ENCODE assay signal across 28 cellular contexts in the genomic region with DNA sequence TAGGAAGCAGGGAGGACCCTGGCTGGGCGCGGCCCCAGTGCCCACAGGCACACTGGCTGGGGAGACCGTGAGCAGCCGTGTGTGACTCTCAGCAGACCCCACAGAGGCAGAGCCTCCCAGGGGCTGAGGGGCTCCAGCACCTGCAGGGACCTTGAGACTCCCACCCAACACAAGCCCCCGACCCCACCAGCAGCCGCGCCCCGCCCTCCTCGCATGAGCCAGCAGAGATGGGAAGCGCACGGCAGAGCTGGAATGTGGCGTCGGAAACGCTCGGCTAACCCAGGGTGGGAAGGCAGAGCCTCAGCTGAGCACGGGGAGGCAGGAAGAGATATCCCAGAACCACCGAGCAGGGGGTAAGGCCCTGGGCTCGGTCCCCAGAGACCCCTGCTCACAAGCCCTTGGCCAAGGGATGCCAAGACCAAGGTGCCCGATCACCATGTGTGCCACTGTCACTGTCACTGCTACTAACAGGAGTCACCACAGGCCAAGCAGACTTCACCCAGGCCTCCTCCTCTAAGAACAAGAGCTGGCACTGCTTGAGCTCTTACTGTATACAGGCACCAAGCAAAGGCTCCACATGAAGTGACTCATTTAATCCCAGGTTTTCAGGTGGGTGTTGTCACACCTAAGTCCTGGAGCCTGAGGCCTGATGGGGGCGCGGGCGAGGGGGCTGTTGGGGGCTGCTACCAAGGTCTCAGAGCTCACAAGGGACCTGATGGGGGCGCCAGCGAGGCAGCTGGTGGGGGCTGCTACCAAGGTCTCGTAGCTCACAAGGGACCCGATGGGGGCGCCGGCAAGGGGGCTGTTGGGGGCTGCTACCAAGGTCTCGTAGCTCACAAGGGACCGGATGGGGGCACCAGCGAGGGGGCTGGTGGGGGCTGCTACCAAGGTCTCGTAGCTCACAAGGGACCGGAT. TPM values are rescaled to one million over a fixed set of nuclear protein-coding genes. Genes with fewer than 3 reads are reported as not detected.
A peak's percentile ranks its signal among the peaks of the same experiment; 100 is the strongest.
DNase-seq lines count a peak whose midpoint lies in the region; ATAC-seq and TF ChIP-seq lines count a peak whose summit lies in the region.
"Had no signal": no experiment of that assay in that cellular context is flagged by ENCODE, and none has a peak within 500 bp of the region (broad histone marks: within the 10 kb centered on the region; RNA-seq: fewer than 3 reads in every experiment).

No MANE protein-coding gene starts in this region.

- DNase-seq in DMS 273 (lab: John Stamatoyannopoulos, UW; ENCODE audit: unreplicated experiment) (peak; percentile 27), DMS 273 treated with DMSO at 0.1 percent for 48 hours (lab: John Stamatoyannopoulos, UW) (no peak), PC-3 (no peak), iPS-NIHi11 (ENCODE audit: low spot score) (peak; percentile 67), upper lobe of left lung (peak in 1 of 2 donors; percentile 82), GM10266 (ENCODE audit: extremely low spot score) (no peak), MCF 10A (ENCODE audit: unreplicated experiment) (no peak)
- DNase-seq in stimulated activated naive CD4-positive, alpha-beta T cell (lab: John Stamatoyannopoulos, UW), result no peak
- DNase-seq: 8988T; activated CD4-positive, alpha-beta T cell treated with anti-CD3 and anti-CD28 coated beads, Interleukin-2, amount 10 ng/mL, durations not matched to agents 24 days and 14 days; activated T-cell treated with anti-CD3 and anti-CD28 coated beads, Interleukin-2, amount 50 U/mL, for 48 hours; CD4-positive, alpha-beta T cell; cerebellar nuclear complex; Karpas-422; MV-4-11; NCI-H1694 treated with DMSO at 0.1 percent for 48 hours; NCI-H510A; PC-9; Right ventricle myocardium superior; sigmoid colon; stimulated activated CD4-positive, alpha-beta T cell treated with anti-CD3 and anti-CD28 coated beads, Interleukin-4, amount 100 ng/mL, for 4 hours had no signal

- H3K9me3 ChIP-seq in PC-3 (ENCODE audit: low read length) (no peaks in the 10 kb centered on the region), upper lobe of left lung (no peaks in the 10 kb centered on the region)
- H3K9me3 ChIP-seq: HAP-1, neutrophil, sigmoid colon, thoracic aorta, vagina had no signal

- POLR2A ChIA-PET in PC-3 (lab: Charles Lee; ENCODE audit: unreplicated experiment) (no interaction called here), MCF 10A (lab: Yijun Ruan, JAX) (no interaction called here)

- H3K27ac Mint-ChIP-seq in MCF 10A (ENCODE audit: low read depth, unreplicated experiment), result no peak overlapping the region
- H3K27ac Mint-ChIP-seq: activated CD4-positive, alpha-beta T cell treated with anti-CD3 and anti-CD28 coated beads, Interleukin-2, amount 10 ng/mL, durations not matched to agents 24 days and 14 days; CD4-positive, alpha-beta T cell; memory B cell; stimulated activated memory B cell treated with anti-CD40 and anti-IgM and Interleukin-4, amounts not matched to agents 10 μg/mL and 1 μg/mL and 100 μg/mL, for 72 hours; T-helper 2 cell treated with Interferon-gamma antibody and Interleukin-4, amounts not matched to agents 5 μg/mL and 100 μg/mL, for 36 hours had no signal

- ATAC-seq in PC-3, result no peak
- peak in 1 of 2 donors; percentile 3 for ATAC-seq in upper lobe of left lung (ENCODE audit: low FRiP score in 2 of 2)
- ATAC-seq: stimulated activated memory B cell treated with anti-CD40 and anti-IgM and Interleukin-4, amounts not matched to agents 10 μg/mL and 1 μg/mL and 100 μg/mL, for 72 hours had no signal

- no peak for TF ChIP-seq POLR2A in upper lobe of left lung (IDR thresholded peaks at IDR 0.05)

- TF ChIP-seq EP300 in upper lobe of left lung (IDR thresholded peaks at IDR 0.05), result no peak

- no peaks in the 10 kb centered on the region for H3K9me2 ChIP-seq in PC-3 (replicated peaks; ENCODE audit: low read length)

- TF ChIP-seq CTCF in PC-3 (conservative IDR thresholded peaks at IDR 0.05; ENCODE audit: low read depth, low read length), result peak; percentile 44; the same call in 1 of the 2 replicates
- no peak for TF ChIP-seq CTCF in upper lobe of left lung (IDR thresholded peaks at IDR 0.05)
- no peak for TF ChIP-seq CTCF in GM10266 (IDR thresholded peaks at IDR 0.05; ENCODE audit: control insufficient read depth, insufficient read depth, low read depth, missing control alignments)
- no peak for TF ChIP-seq CTCF in MCF 10A (IDR thresholded peaks at IDR 0.05; ENCODE audit: unreplicated experiment)

- H3K4me2 ChIP-seq in PC-3 (ENCODE audit: low read length), result no peak overlapping the region
- H3K4me2 ChIP-seq: PC-9 had no signal

- H3K4me1 Mint-ChIP-seq in MCF 10A (ENCODE audit: insufficient read depth, unreplicated experiment), result no peaks in the 10 kb centered on the region
- H3K4me1 Mint-ChIP-seq: activated CD4-positive, alpha-beta T cell treated with anti-CD3 and anti-CD28 coated beads, Interleukin-2, amount 10 ng/mL, durations not matched to agents 24 days and 14 days had no signal

- H3K27me3 ChIP-seq in PC-3 (ENCODE audit: low read length) (no peaks in the 10 kb centered on the region), upper lobe of left lung (no peaks in the 10 kb centered on the region)
- H3K27me3 ChIP-seq: neutrophil, sigmoid colon, vagina had no signal

- CTCF ChIA-PET in PC-3 (lab: Charles Lee), result interaction anchor here (0.6 kb wide), 2 partner anchors 16 to 309 kb away, joined by 3 read pairs; no protein-coding TSS in a partner anchor
- CTCF ChIA-PET in MCF 10A (lab: Yijun Ruan, JAX), result interaction anchor here (0.6 to 1.0 kb wide), 2 partner anchors 9 to 23 kb away, joined by 3 to 5 read pairs; no protein-coding TSS in a partner anchor

- no TSS peak for BruUV-seq in PC-3 (replicated peaks; lab: Mats Ljungman, UMichigan)
- BruUV-seq in MCF 10A (replicated peaks; lab: Mats Ljungman, UMichigan), result no TSS peak

- H3K4me3 ChIP-seq in PC-3 (ENCODE audit: low read length) (no peak overlapping the region), upper lobe of left lung (no peak overlapping the region)
- H3K4me3 ChIP-seq: HAP-1, PC-9, sigmoid colon, thoracic aorta, vagina had no signal

- intact Hi-C loops in PC-3 (cut with micrococcal nuclease), result no loop called here
- intact Hi-C loops in MCF 10A (cut with micrococcal nuclease), result no loop called here

- H3K27ac ChIP-seq in PC-3 (ENCODE audit: low read length) (no peak overlapping the region), upper lobe of left lung (peak overlapping the region; percentile 8 to 73 (median 54))
- H3K27ac ChIP-seq: neutrophil, PC-9, sigmoid colon, thoracic aorta, vagina had no signal

- H3K9ac ChIP-seq in PC-3 (ENCODE audit: low read length), result no peak overlapping the region

- peaks cover 10% of the 10 kb centered on the region for H3K4me1 ChIP-seq in PC-3 (ENCODE audit: insufficient read depth, low read length)
- H3K4me1 ChIP-seq in upper lobe of left lung, result peaks cover 14 to 35% (median 28%) of the 10 kb centered on the region in 4 donors
- H3K4me1 ChIP-seq: HAP-1, sigmoid colon, vagina had no signal

- no peaks in the 10 kb centered on the region for H3K36me3 Mint-ChIP-seq in MCF 10A (ENCODE audit: insufficient read depth, unreplicated experiment)
- H3K36me3 Mint-ChIP-seq: memory B cell; stimulated activated memory B cell treated with anti-CD40 and anti-IgM and Interleukin-4, amounts not matched to agents 10 μg/mL and 1 μg/mL and 100 μg/mL, for 72 hours had no signal

- no peaks in the 10 kb centered on the region for H3K27me3 Mint-ChIP-seq in MCF 10A (ENCODE audit: insufficient read depth, unreplicated experiment)
- H3K27me3 Mint-ChIP-seq: activated CD4-positive, alpha-beta T cell treated with anti-CD3 and anti-CD28 coated beads, Interleukin-2, amount 10 ng/mL, durations not matched to agents 24 days and 14 days; CD4-positive, alpha-beta T cell had no signal

- no peaks in the 10 kb centered on the region for H3K36me3 ChIP-seq in PC-3 (ENCODE audit: low read depth, low read length)
- H3K36me3 ChIP-seq in upper lobe of left lung, result no peaks in the 10 kb centered on the region
- H3K36me3 ChIP-seq: HAP-1, neutrophil, sigmoid colon, thoracic aorta, vagina had no signal

- WGBS in upper lobe of left lung, 2 donors, result 79 to 92% methylated on average over 12 to 26 of the region's 33 CpGs

- H3K9me3 Mint-ChIP-seq in MCF 10A (ENCODE audit: unreplicated experiment), result no peaks in the 10 kb centered on the region
- H3K9me3 Mint-ChIP-seq: activated CD4-positive, alpha-beta T cell treated with anti-CD3 and anti-CD28 coated beads, Interleukin-2, amount 10 ng/mL, durations not matched to agents 24 days and 14 days; CD4-positive, alpha-beta T cell; memory B cell; stimulated activated memory B cell treated with anti-CD40 and anti-IgM and Interleukin-4, amounts not matched to agents 10 μg/mL and 1 μg/mL and 100 μg/mL, for 72 hours; T-helper 2 cell treated with Interferon-gamma antibody and Interleukin-4, amounts not matched to agents 5 μg/mL and 100 μg/mL, for 36 hours had no signal

- no peaks in the 10 kb centered on the region for H3K79me2 ChIP-seq in PC-3 (ENCODE audit: low read length)

- no peak overlapping the region for H2AFZ ChIP-seq in PC-3 (ENCODE audit: low read length)
- H2AFZ ChIP-seq: PC-9 had no signal

- H4K20me1 ChIP-seq in PC-3 (ENCODE audit: low read length), result no peaks in the 10 kb centered on the region

- no peak overlapping the region for H3K4me3 Mint-ChIP-seq in MCF 10A (ENCODE audit: unreplicated experiment)
- H3K4me3 Mint-ChIP-seq: activated CD4-positive, alpha-beta T cell treated with anti-CD3 and anti-CD28 coated beads, Interleukin-2, amount 10 ng/mL, durations not matched to agents 24 days and 14 days; CD4-positive, alpha-beta T cell; memory B cell; stimulated activated memory B cell treated with anti-CD40 and anti-IgM and Interleukin-4, amounts not matched to agents 10 μg/mL and 1 μg/mL and 100 μg/mL, for 72 hours; T-helper 2 cell treated with Interferon-gamma antibody and Interleukin-4, amounts not matched to agents 5 μg/mL and 100 μg/mL, for 36 hours had no signal

- H3F3A ChIP-seq in PC-3 (ENCODE audit: low read length, unreplicated experiment), result peaks cover 5% of the 10 kb centered on the region

RNA-seq across cellular contexts. Expression of gene MEGF6, which starts 20.1 kb away (rescaled TPM):
- total RNA-seq in PC-3 (2014; rRNA removed) (32.5 and 40.1 TPM in 2 replicates), upper lobe of left lung (100 to 1,000 TPM in 1 of 6 donors, 10 to 100 TPM in 5; 23.8 to 128 (median 83.5) TPM), MCF 10A (2022) (12.9 and 14.3 TPM in 2 replicates)

RNA-seq across cellular contexts. Expression of gene TPRG1L, which starts 33.6 kb away (rescaled TPM):
- 32.0 and 44.5 TPM in 2 replicates for total RNA-seq in PC-3 (2014; rRNA removed)
- total RNA-seq in upper lobe of left lung, result 10 to 100 TPM; 16.6 to 48.3 (median 40.2) TPM
- 21.9 and 29.7 TPM in 2 replicates for total RNA-seq in MCF 10A (2022)

RNA-seq across cellular contexts. Expression of gene WRAP73, which starts 58.7 kb away (rescaled TPM):
- 57.2 and 67.8 TPM in 2 replicates for total RNA-seq in PC-3 (2014; rRNA removed)
- 10 to 100 TPM; 14.0 to 33.5 (median 19.9) TPM for total RNA-seq in upper lobe of left lung
- 25.3 and 29.8 TPM in 2 replicates for total RNA-seq in MCF 10A (2022)

Comparison
In these comparisons a context has a peak if more than half of its experiments do, and no peak if none do; other contexts are left out.
1. DNase-seq: peak in DMS 273 (single experiment) and iPS-NIHi11 (single experiment); none in DMS 273 treated with DMSO at 0.1 percent for 48 hours (single experiment), PC-3 (single experiment), GM10266 (single experiment), MCF 10A (single experiment) and stimulated activated naive CD4-positive, alpha-beta T cell (0 of 6).